8 cellular contexts compared by ENCODE assay signal in the genomic region with DNA sequence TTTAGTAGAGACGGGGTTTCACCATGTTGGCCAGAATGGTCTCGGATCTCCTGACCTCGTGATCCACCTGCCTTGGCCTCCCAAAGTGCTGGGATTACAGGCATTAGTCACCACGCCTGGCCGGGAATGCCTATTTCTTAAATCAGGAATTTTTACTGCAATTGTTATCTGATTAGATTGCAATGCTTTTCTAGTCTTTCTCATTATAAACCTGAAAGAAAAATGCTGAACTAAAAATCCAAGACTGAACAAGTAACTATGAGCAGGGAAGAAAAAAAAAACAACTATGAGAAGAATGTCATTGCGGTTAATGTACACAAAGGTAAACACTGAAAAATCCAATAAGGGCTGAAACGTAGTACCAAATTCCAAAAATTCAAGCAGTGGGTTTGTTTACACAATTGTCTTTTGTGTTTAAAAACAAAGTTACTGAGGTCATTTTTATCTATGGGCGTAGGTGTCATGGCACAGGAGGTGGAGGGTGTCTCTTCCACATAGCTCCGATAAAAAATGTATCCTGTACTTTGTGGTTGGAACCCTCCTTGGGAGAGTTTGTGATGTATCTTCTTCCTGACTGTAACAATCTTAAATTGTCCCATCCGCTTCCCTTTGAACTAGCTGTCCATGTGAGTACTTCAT. TPM values are rescaled to one million over a fixed set of nuclear protein-coding genes. Genes with fewer than 3 reads are reported as not detected.
DNase-seq lines count a peak whose midpoint lies in the region; ATAC-seq, FAIRE-seq and TF ChIP-seq lines count a peak whose summit lies in the region.

No MANE protein-coding gene starts in this region.

- H3K27me3 ChIP-seq in CD8-positive, alpha-beta memory T cell (ENCODE audit: insufficient read depth, low read length, poor library complexity, severe bottlenecking): no peaks in the 10 kb centered on the region
- H3K27me3 ChIP-seq in MM.1S (replicated peaks; ENCODE audit: insufficient read depth, low read length): no peaks in the 10 kb centered on the region

- POLR2A ChIA-PET in CD8-positive, alpha-beta memory T cell (lab: Charles Lee): interaction anchor here (1.7 kb wide), 1 partner anchor 13 kb away, joined by 10 read pairs; no protein-coding TSS in a partner anchor

- H3F3A ChIP-seq in MM.1S (ENCODE audit: insufficient read depth, low read length): peaks cover 15% of the 10 kb centered on the region

- H3K36me3 ChIP-seq in CD8-positive, alpha-beta memory T cell (ENCODE audit: insufficient read depth, low read length): no peaks in the 10 kb centered on the region
- H3K36me3 ChIP-seq in MM.1S (replicated peaks; ENCODE audit: insufficient read depth, low read length): no peaks in the 10 kb centered on the region

- peak overlapping the region; percentile 74 to 99 (median 96) for H3K27ac Mint-ChIP-seq in CD8-positive, alpha-beta memory T cell
- H3K27ac Mint-ChIP-seq in chondrocyte (ENCODE audit: unreplicated experiment) (peak overlapping the region; percentile 85), nephron progenitor cell (no peak overlapping the region)

- no peak for TF ChIP-seq POLR2A in GM12891 (IDR thresholded peaks at IDR 0.05; ENCODE audit: low read depth, low read length)

- H3K9me3 Mint-ChIP-seq in CD8-positive, alpha-beta memory T cell: no peaks in the 10 kb centered on the region
- no peaks in the 10 kb centered on the region for H3K9me3 Mint-ChIP-seq in chondrocyte (ENCODE audit: low read depth)
- no peaks in the 10 kb centered on the region for H3K9me3 Mint-ChIP-seq in nephron progenitor cell

- CTCF ChIA-PET in CD8-positive, alpha-beta memory T cell (lab: Charles Lee): interaction anchor here (1.0 to 3.5 kb wide), 3 partner anchors 14 to 140 kb away, joined by 3 to 14 read pairs (median 5); no protein-coding TSS in a partner anchor

- no peak for ATAC-seq in HG03135 (IDR thresholded peaks at IDR 0.05; ENCODE audit: unreplicated experiment)
- ATAC-seq in GM18511 (IDR thresholded peaks at IDR 0.05; ENCODE audit: unreplicated experiment): no peak

- DNase-seq in CD8-positive, alpha-beta memory T cell: no peak
- DNase-seq in MM.1S (no peak), chondrocyte (ENCODE audit: low spot score) (no peak), nephron progenitor cell (no peak), GM12891 (ENCODE audit: insufficient read length, low spot score) (no peak), CD1c-positive myeloid dendritic cell (ENCODE audit: extremely low spot score) (no peak)

- TF ChIP-seq CTCF in MM.1S (IDR thresholded peaks at IDR 0.05; ENCODE audit: low read length): no peak
- TF ChIP-seq CTCF in chondrocyte (IDR thresholded peaks at IDR 0.05): no peak
- TF ChIP-seq CTCF in nephron progenitor cell (IDR thresholded peaks at IDR 0.05): no peak

- H3K27me3 Mint-ChIP-seq in CD8-positive, alpha-beta memory T cell: peaks cover 0 to 3% of the 10 kb centered on the region in 2 donors
- no peaks in the 10 kb centered on the region for H3K27me3 Mint-ChIP-seq in chondrocyte (ENCODE audit: low read depth)
- H3K27me3 Mint-ChIP-seq in nephron progenitor cell (ENCODE audit: low read depth, poor library complexity): no peaks in the 10 kb centered on the region

- H3K9ac ChIP-seq in MM.1S (ENCODE audit: low read length): peak overlapping the region; percentile 56; the same call in 1 of the 2 replicates

- H3K4me1 Mint-ChIP-seq in CD8-positive, alpha-beta memory T cell: peaks cover 41 to 49% (median 48%) of the 10 kb centered on the region in 3 donors
- H3K4me1 Mint-ChIP-seq in chondrocyte (ENCODE audit: low read depth) (peaks cover 55% of the 10 kb centered on the region), nephron progenitor cell (peaks cover 37% of the 10 kb centered on the region)

- no peaks in the 10 kb centered on the region for H4K20me1 ChIP-seq in MM.1S (ENCODE audit: insufficient read depth, low read length)

- FAIRE-seq in GM12891 (lab: Jason Lieb, UNC): no peak

- H3K9me2 ChIP-seq in MM.1S (replicated peaks; ENCODE audit: insufficient read depth, low read length): no peaks in the 10 kb centered on the region

- peaks cover 0 to 6% (median 0%) of the 10 kb centered on the region in 3 donors for H3K36me3 Mint-ChIP-seq in CD8-positive, alpha-beta memory T cell
- H3K36me3 Mint-ChIP-seq in chondrocyte (ENCODE audit: low read depth): no peaks in the 10 kb centered on the region
- H3K36me3 Mint-ChIP-seq in nephron progenitor cell (ENCODE audit: low read depth): peaks cover 6% of the 10 kb centered on the region

- H3K79me2 ChIP-seq in MM.1S (ENCODE audit: low read length): peaks cover 30% of the 10 kb centered on the region

- H2AFZ ChIP-seq in MM.1S (ENCODE audit: low read length): peak overlapping the region; percentile 76

- H3K27ac ChIP-seq in CD8-positive, alpha-beta memory T cell (ENCODE audit: low read depth, low read length): no peak overlapping the region
- peak overlapping the region; percentile 62; the same call in 1 of the 2 replicates for H3K27ac ChIP-seq in MM.1S (ENCODE audit: low read length)

- H3K4me3 Mint-ChIP-seq in CD8-positive, alpha-beta memory T cell: peak overlapping the region; percentile 91 to 96 (median 95)
- peak overlapping the region; percentile 77 for H3K4me3 Mint-ChIP-seq in chondrocyte (ENCODE audit: unreplicated experiment)
- peak overlapping the region; percentile 89 for H3K4me3 Mint-ChIP-seq in nephron progenitor cell

- peak overlapping the region; percentile 65 for H3K4me3 ChIP-seq in CD8-positive, alpha-beta memory T cell (ENCODE audit: low read length)
- no peak overlapping the region; the same call in 1 of the 2 replicates for H3K4me3 ChIP-seq in MM.1S (ENCODE audit: low read length)

- peak overlapping the region; percentile 76 for H3K4me2 ChIP-seq in MM.1S (ENCODE audit: low read depth, low read length)

- no peaks in the 10 kb centered on the region for H3K9me3 ChIP-seq in CD8-positive, alpha-beta memory T cell (ENCODE audit: low read length)
- H3K9me3 ChIP-seq in MM.1S (replicated peaks; ENCODE audit: insufficient read depth, low read length): no peaks in the 10 kb centered on the region

- peaks cover 31% of the 10 kb centered on the region for H3K4me1 ChIP-seq in CD8-positive, alpha-beta memory T cell (ENCODE audit: insufficient read depth, low read length)
- H3K4me1 ChIP-seq in MM.1S (ENCODE audit: low read length): peaks cover 33% of the 10 kb centered on the region

TF ChIP-seq in GM12891, 5 proteins besides CTCF, POLR2A, EP300 and RAD21:
- TF ChIP-seq POLR2AphosphoS5 (IDR thresholded peaks at IDR 0.05; ENCODE audit: low read depth, low read length) (no peak), POU2F2 (IDR thresholded peaks at IDR 0.05; ENCODE audit: low read depth, low read length) (no peak), TAF1 (IDR thresholded peaks at IDR 0.05; ENCODE audit: low read depth, low read length) (no peak), PAX5 (IDR thresholded peaks at IDR 0.05; ENCODE audit: insufficient read depth, low read length, severe bottlenecking) (no peak), SPI1 (IDR thresholded peaks at IDR 0.05; ENCODE audit: low read depth, low read length) (no peak)

RNA-seq across cellular contexts. Expression of a gene that starts 11.0 kb away (rescaled TPM):
- 1 to 10 TPM; 6.7 to 7.3 TPM for total RNA-seq in CD8-positive, alpha-beta memory T cell
- 24.3 TPM for polyA plus RNA-seq in CD8-positive, alpha-beta memory T cell
- total RNA-seq in chondrocyte: 0.32 to 0.36 TPM in 2 of 3 replicates, not detected in the other
- 17.7 TPM for polyA plus RNA-seq in GM12891 (2012; ENCODE audit: low read depth, missing spikeins)

RNA-seq across cellular contexts. Expression of a gene that starts 18.9 kb away (rescaled TPM):
- total RNA-seq in CD8-positive, alpha-beta memory T cell: 10 to 100 TPM; 11.7 to 13.0 TPM
- polyA plus RNA-seq in CD8-positive, alpha-beta memory T cell: 8.3 TPM
- total RNA-seq in chondrocyte: 46.8 to 83.3 TPM (median 74.8 TPM) in 3 replicates
- polyA plus RNA-seq in GM12891 (2012; ENCODE audit: low read depth, missing spikeins): 4.3 TPM
